In genomic region chr17:7323731-7324437, GRCh38 we compare ENCODE assay signal across 6 cellular contexts. TPM values are rescaled to one million over a fixed set of nuclear protein-coding genes. Genes with fewer than 3 reads are reported as not detected.
DNase-seq lines count a peak whose midpoint lies in the region; ATAC-seq and TF ChIP-seq lines count a peak whose summit lies in the region.

No MANE protein-coding gene starts in this region.

- H3K4me1 ChIP-seq in CD8-positive, alpha-beta memory T cell (ENCODE audit: insufficient read depth, low read length), result peaks cover 23% of the 10 kb centered on the region

- H3K4me1 Mint-ChIP-seq in CD8-positive, alpha-beta memory T cell, result peaks cover 16 to 27% (median 16%) of the 10 kb centered on the region in 3 donors
- peaks cover 11% of the 10 kb centered on the region for H3K4me1 Mint-ChIP-seq in endothelial cell (ENCODE audit: unreplicated experiment)

- H3K36me3 Mint-ChIP-seq in CD8-positive, alpha-beta memory T cell, result peaks cover 0 to 74% (median 5%) of the 10 kb centered on the region in 3 donors
- peaks cover 26% of the 10 kb centered on the region for H3K36me3 Mint-ChIP-seq in endothelial cell (ENCODE audit: low read depth, unreplicated experiment)

- H3K9me3 Mint-ChIP-seq in CD8-positive, alpha-beta memory T cell, result no peaks in the 10 kb centered on the region
- no peaks in the 10 kb centered on the region for H3K9me3 Mint-ChIP-seq in endothelial cell (ENCODE audit: unreplicated experiment)

- peak; percentile 89 for TF ChIP-seq CTCF in endothelial cell (IDR thresholded peaks at IDR 0.05; ENCODE audit: unreplicated experiment)

- peaks cover 36% of the 10 kb centered on the region for H3K36me3 ChIP-seq in CD8-positive, alpha-beta memory T cell (ENCODE audit: insufficient read depth, low read length)

- POLR2A ChIA-PET in CD8-positive, alpha-beta memory T cell (lab: Charles Lee), result interaction anchor here (1.0 to 1.6 kb wide), 4 partner anchors 11 to 14 kb away, joined by 3 to 7 read pairs (median 4); partner anchors contain the start of gene ACAP1

- no peak overlapping the region for H3K4me3 ChIP-seq in CD8-positive, alpha-beta memory T cell (ENCODE audit: low read length)

- no peaks in the 10 kb centered on the region for H3K27me3 Mint-ChIP-seq in CD8-positive, alpha-beta memory T cell
- peaks cover 13% of the 10 kb centered on the region for H3K27me3 Mint-ChIP-seq in endothelial cell (ENCODE audit: unreplicated experiment)

- CTCF ChIA-PET in CD8-positive, alpha-beta memory T cell (lab: Charles Lee), result interaction anchor here (0.5 to 9.8 kb wide), 9 partner anchors 9 to 48 kb away, joined by 3 to 85 read pairs (median 5); partner anchors contain the start of genes ACAP1 and GPS2

- H3K27ac ChIP-seq in CD8-positive, alpha-beta memory T cell (ENCODE audit: low read depth, low read length), result no peak overlapping the region

- peak overlapping the region in 4 of 8 donors; percentile 11 to 80 (median 39) for H3K27ac Mint-ChIP-seq in CD8-positive, alpha-beta memory T cell
- no peak overlapping the region for H3K27ac Mint-ChIP-seq in endothelial cell (ENCODE audit: unreplicated experiment)

- no peaks in the 10 kb centered on the region for H3K9me3 ChIP-seq in CD8-positive, alpha-beta memory T cell (ENCODE audit: low read length)

- H3K27me3 ChIP-seq in CD8-positive, alpha-beta memory T cell (ENCODE audit: insufficient read depth, low read length, poor library complexity, severe bottlenecking), result no peaks in the 10 kb centered on the region

- peak overlapping the region in 2 of 7 donors; percentile 13 to 58 for H3K4me3 Mint-ChIP-seq in CD8-positive, alpha-beta memory T cell
- H3K4me3 Mint-ChIP-seq in endothelial cell (ENCODE audit: unreplicated experiment), result no peak overlapping the region

- peak; percentile 54 to 76 (median 57) for DNase-seq in CD8-positive, alpha-beta memory T cell
- peak; percentile 66 for DNase-seq in T-helper 9 cell
- peak; percentile 82 for DNase-seq in endothelial cell (ENCODE audit: low spot score)
- DNase-seq in stimulated activated CD4-positive, alpha-beta T cell treated with anti-CD3 and anti-CD28 coated beads, Interleukin-12 subunit alpha, Interleukin-12 subunit beta, amount 100 ng/mL, for 48 hours (ENCODE audit: low read depth in 2 of 3, low spot score in 1 of 3), result peak; percentile 36 to 69 (median 56)
- no peak for DNase-seq in amniotic stem cell (lab: John Stamatoyannopoulos, UW)

- no peak for ATAC-seq in HG03378 (IDR thresholded peaks at IDR 0.05; ENCODE audit: unreplicated experiment)

RNA-seq across cellular contexts. Expression of gene NEURL4, which starts 5.3 kb away (rescaled TPM):
- total RNA-seq in CD8-positive, alpha-beta memory T cell, result 10 to 100 TPM; 60.1 to 60.7 TPM
- 2.7 TPM for polyA plus RNA-seq in CD8-positive, alpha-beta memory T cell
- total RNA-seq in endothelial cell (ENCODE audit: unreplicated experiment), result 55.7 TPM

RNA-seq across cellular contexts. Expression of gene GPS2, which starts 8.7 kb away (rescaled TPM):
- 10 to 100 TPM; 81.1 to 85.2 TPM for total RNA-seq in CD8-positive, alpha-beta memory T cell
- 116 TPM for polyA plus RNA-seq in CD8-positive, alpha-beta memory T cell
- total RNA-seq in endothelial cell (ENCODE audit: unreplicated experiment), result 56.8 TPM

RNA-seq across cellular contexts. Expression of gene ACAP1, which starts 12.4 kb away (rescaled TPM):
- total RNA-seq in CD8-positive, alpha-beta memory T cell, result 100 to 1,000 TPM; 216 to 225 TPM
- 274 TPM for polyA plus RNA-seq in CD8-positive, alpha-beta memory T cell
- 5.5 TPM for total RNA-seq in endothelial cell (ENCODE audit: unreplicated experiment)

RNA-seq across cellular contexts. Expression of gene EIF5A, which starts 16.5 kb away (rescaled TPM):
- 1,000 to 10,000 TPM; 1,533 to 1,595 TPM for total RNA-seq in CD8-positive, alpha-beta memory T cell
- 230 TPM for polyA plus RNA-seq in CD8-positive, alpha-beta memory T cell
- total RNA-seq in endothelial cell (ENCODE audit: unreplicated experiment), result 362 TPM

RNA-seq across cellular contexts. Expression of gene KCTD11, which starts 28.1 kb away (rescaled TPM):
- total RNA-seq in CD8-positive, alpha-beta memory T cell, result 1 to 10 TPM; 4.6 to 5.1 TPM
- 1.9 TPM for polyA plus RNA-seq in CD8-positive, alpha-beta memory T cell
- total RNA-seq in endothelial cell (ENCODE audit: unreplicated experiment), result 4.8 TPM

Comparison
In these comparisons a context has a peak if more than half of its experiments do, and no peak if none do; other contexts are left out.
1. RNA of gene ACAP1, which starts 12.4 kb away (total RNA-seq): 216 to 225 TPM in CD8-positive, alpha-beta memory T cell; 5.5 TPM in endothelial cell (single experiment); every median in the first group is over 10 times any median in the second.